In genomic region chr1:9419642-9420041, GRCh38 we compare ENCODE assay signal across 26 cellular contexts.
"Had no signal": no experiment of that assay in that cellular context is flagged by ENCODE, and none has a peak within 500 bp of the region (broad histone marks: within the 10 kb centered on the region; RNA-seq: fewer than 3 reads in every experiment).

No MANE protein-coding gene starts in this region.

- H3K9me3 Mint-ChIP-seq: activated naive CD4-positive, alpha-beta T cell treated with anti-CD3 and anti-CD28 coated beads, Interleukin-2, amount 50 U/mL, for 72 hours; activated T-helper 2 cell treated with anti-CD3 and anti-CD28 coated beads, Interferon-gamma antibody, Interleukin-2, Interleukin-4, amounts not matched to agents 10 μg/mL and 5 μg/mL and 100 μg/mL, durations not matched to agents 14 hours and 24 hours and 36 hours; mesothelial cell of epicardium had no signal

- H3K4me3 Mint-ChIP-seq: activated CD4-positive, alpha-beta T cell treated with anti-CD3 and anti-CD28 coated beads for 36 hours; activated CD8-positive, alpha-beta memory T cell treated with anti-CD3 and anti-CD28 coated beads, Interleukin-2, amount 10 ng/mL, durations not matched to agents 7 days and 5 days; activated CD8-positive, alpha-beta T cell treated with anti-CD3 and anti-CD28 coated beads, Interleukin-2, amount 10 ng/mL, durations not matched to agents 7 days and 5 days; mesothelial cell of epicardium had no signal

- H3K27me3 Mint-ChIP-seq: activated CD4-positive, alpha-beta T cell treated with anti-CD3 and anti-CD28 coated beads for 36 hours had no signal

- H3K27ac ChIP-seq: breast epithelium, gastroesophageal sphincter, ovary, sigmoid colon, suprapubic skin, tibial artery had no signal

- H3K9me3 ChIP-seq: breast epithelium, gastroesophageal sphincter, ovary, sigmoid colon, suprapubic skin, tibial artery had no signal

- H3K27ac Mint-ChIP-seq: activated CD4-positive, alpha-beta T cell treated with anti-CD3 and anti-CD28 coated beads for 36 hours; activated CD8-positive, alpha-beta memory T cell treated with anti-CD3 and anti-CD28 coated beads, Interleukin-2, amount 10 ng/mL, durations not matched to agents 7 days and 5 days; activated CD8-positive, alpha-beta T cell treated with anti-CD3 and anti-CD28 coated beads, Interleukin-2, amount 10 ng/mL, durations not matched to agents 7 days and 5 days; activated naive CD4-positive, alpha-beta T cell treated with anti-CD3 and anti-CD28 coated beads, Interleukin-2, amount 50 U/mL, for 72 hours; activated T-helper 2 cell treated with anti-CD3 and anti-CD28 coated beads, Interferon-gamma antibody, Interleukin-2, Interleukin-4, amounts not matched to agents 10 μg/mL and 5 μg/mL and 100 μg/mL, durations not matched to agents 14 hours and 24 hours and 36 hours; progenitor cell of endocrine pancreas had no signal

- H3K27me3 ChIP-seq: breast epithelium, gastroesophageal sphincter, ovary, sigmoid colon, suprapubic skin, tibial artery had no signal

- H3K4me2 ChIP-seq: smooth muscle cell had no signal

- DNase-seq: activated CD4-positive, alpha-beta T cell treated with anti-CD3 and anti-CD28 coated beads for 36 hours; activated CD4-positive, CD25-positive, alpha-beta regulatory T cell; activated CD8-positive, alpha-beta memory T cell treated with anti-CD3 and anti-CD28 coated beads, Interleukin-2, amount 10 ng/mL, durations not matched to agents 7 days and 5 days; activated CD8-positive, alpha-beta T cell treated with anti-CD3 and anti-CD28 coated beads, Interleukin-2, amount 10 ng/mL, durations not matched to agents 7 days and 5 days; activated naive CD4-positive, alpha-beta T cell; activated T-cell treated with anti-CD3 and anti-CD28 coated beads, Interleukin-2, amount 50 U/mL, for 48 hours; central memory CD4-positive, alpha-beta T cell; head of caudate nucleus; hippocampal formation; left cardiac atrium; naive B cell; ovary; sigmoid colon; stimulated activated CD4-positive, alpha-beta T cell treated with anti-CD3 and anti-CD28 coated beads, Interleukin-2, amount 100 ng/mL, for 24 hours; stimulated activated naive CD4-positive, alpha-beta T cell had no signal

- H3K36me3 Mint-ChIP-seq: activated CD8-positive, alpha-beta memory T cell treated with anti-CD3 and anti-CD28 coated beads, Interleukin-2, amount 10 ng/mL, durations not matched to agents 7 days and 5 days; activated naive CD4-positive, alpha-beta T cell treated with anti-CD3 and anti-CD28 coated beads, Interleukin-2, amount 50 U/mL, for 72 hours; mesothelial cell of epicardium; naive B cell had no signal

- FAIRE-seq: endothelial cell of umbilical vein, keratinocyte had no signal

- H3K4me1 ChIP-seq: breast epithelium had no signal

- ATAC-seq: activated CD4-positive, alpha-beta T cell treated with anti-CD3 and anti-CD28 coated beads for 36 hours; activated CD8-positive, alpha-beta memory T cell treated with anti-CD3 and anti-CD28 coated beads, Interleukin-2, amount 10 ng/mL, durations not matched to agents 7 days and 5 days; activated CD8-positive, alpha-beta T cell treated with anti-CD3 and anti-CD28 coated beads, Interleukin-2, amount 10 ng/mL, durations not matched to agents 7 days and 5 days; activated naive CD4-positive, alpha-beta T cell treated with anti-CD3 and anti-CD28 coated beads, Interleukin-2, amount 50 U/mL, for 72 hours; gastroesophageal sphincter; left cardiac atrium had no signal

- H3K36me3 ChIP-seq: breast epithelium, gastroesophageal sphincter, ovary, sigmoid colon, suprapubic skin, tibial artery had no signal

- H3K4me3 ChIP-seq: breast epithelium, gastroesophageal sphincter, ovary, sigmoid colon, smooth muscle cell, suprapubic skin, tibial artery had no signal
